ENCODE assay signal across 24 cellular contexts in genomic region chr1:43951021-43951985, GRCh38. TPM values are rescaled to one million over a fixed set of nuclear protein-coding genes. Genes with fewer than 3 reads are reported as not detected.
A peak's percentile ranks its signal among the peaks of the same experiment; 100 is the strongest.
DNase-seq lines count a peak whose midpoint lies in the region; ATAC-seq and TF ChIP-seq lines count a peak whose summit lies in the region.
"Had no signal": no experiment of that assay in that cellular context is flagged by ENCODE, and none has a peak within 500 bp of the region (broad histone marks: within the 10 kb centered on the region; RNA-seq: fewer than 3 reads in every experiment).

No MANE protein-coding gene starts in this region.

- peaks cover 0 to 19% of the 10 kb centered on the region in 2 experiments for H3K36me3 ChIP-seq in SK-N-SH (replicated peaks in 1 of 2; ENCODE audit: control insufficient read depth in 1 of 2, insufficient read depth in 2 of 2, low read length in 1 of 2)
- H3K36me3 ChIP-seq in HAP-1 (replicated peaks): no peaks in the 10 kb centered on the region; the same call in 1 of the 2 replicates

- H3K9me3 ChIP-seq in SK-N-SH: no peaks in the 10 kb centered on the region
- H3K9me3 ChIP-seq in HAP-1: no peaks in the 10 kb centered on the region
- H3K9me3 ChIP-seq: BLaER1 had no signal

- no peaks in the 10 kb centered on the region for H3K9me2 ChIP-seq in SK-N-SH

- TF ChIP-seq CTCF in SK-N-SH (IDR thresholded peaks at IDR 0.05) (no peak), brain (conservative IDR thresholded peaks at IDR 0.05) (no peak)

- in situ Hi-C loops in HAP-1 (cut with MboI; ENCODE audit: low sequenced_read_pairs): no loop called here

- H3K4me1 ChIP-seq in SK-N-SH (ENCODE audit: control insufficient read depth in 1 of 2, insufficient read depth in 2 of 2, low read depth in 1 of 2, low read length in 1 of 2): peaks cover 12 to 25% of the 10 kb centered on the region in 2 experiments
- no peaks in the 10 kb centered on the region for H3K4me1 ChIP-seq in HAP-1

- H3K36me3 Mint-ChIP-seq in brain: peaks cover 9% of the 10 kb centered on the region

- H3K27me3 ChIP-seq in SK-N-SH (ENCODE audit: insufficient read depth) (no peaks in the 10 kb centered on the region), layer of hippocampus (ENCODE audit: control insufficient read depth, insufficient read depth, low read length) (no peaks in the 10 kb centered on the region), HAP-1 (ENCODE audit: low read depth) (no peaks in the 10 kb centered on the region)
- H3K27me3 ChIP-seq: BLaER1 had no signal

- peaks cover 77% of the 10 kb centered on the region for H3K4me1 Mint-ChIP-seq in brain

- peaks cover 8% of the 10 kb centered on the region for H3K27me3 Mint-ChIP-seq in brain
- H3K27me3 Mint-ChIP-seq: activated CD4-positive, alpha-beta memory T cell treated with anti-CD3 and anti-CD28 coated beads for 36 hours; activated naive CD4-positive, alpha-beta T cell treated with anti-CD3 and anti-CD28 coated beads, Interleukin-2, amount 10 ng/mL, durations not matched to agents 7 days and 5 days; naive thymus-derived CD8-positive, alpha-beta T cell had no signal

- H3K79me2 ChIP-seq in SK-N-SH (ENCODE audit: insufficient read depth): peaks cover 13% of the 10 kb centered on the region; the same call in 1 of the 2 replicates

- POLR2A ChIA-PET in SK-N-SH (lab: Yijun Ruan, JAX): no interaction called here

- DNase-seq in SK-N-SH (no peak), NCI-H1417 treated with DMSO at 0.1 percent for 48 hours (lab: John Stamatoyannopoulos, UW) (no peak), HAP-1 (ENCODE audit: low spot score in 2 of 2) (no peak), RKO (ENCODE audit: low spot score) (no peak)
- DNase-seq: activated CD4-positive, alpha-beta memory T cell treated with anti-CD3 and anti-CD28 coated beads for 36 hours; activated naive CD4-positive, alpha-beta T cell treated with anti-CD3 and anti-CD28 coated beads, Interleukin-2, amount 10 ng/mL, durations not matched to agents 7 days and 5 days; activated T-cell treated with anti-CD3 and anti-CD28 coated beads, Interleukin-2, amount 50 U/mL, for 4 hours; foreskin melanocyte; left cardiac atrium; MM.1S; naive thymus-derived CD8-positive, alpha-beta T cell; NCI-H1694; NCI-H2227 treated with DMSO at 0.1 percent for 48 hours; NK-92 treated with Interleukin-12 subunit alpha and Interleukin-12 subunit beta, amount 100 ng/mL, for 24 hours; posterior cingulate gyrus; small intestine; stimulated activated CD4-positive, alpha-beta T cell treated with anti-CD3 and anti-CD28 coated beads, Interleukin-2, amount 100 ng/mL, for 48 hours had no signal

- H3K9me3 Mint-ChIP-seq in brain: no peaks in the 10 kb centered on the region
- H3K9me3 Mint-ChIP-seq: activated CD4-positive, alpha-beta memory T cell treated with anti-CD3 and anti-CD28 coated beads for 36 hours; activated naive CD4-positive, alpha-beta T cell treated with anti-CD3 and anti-CD28 coated beads, Interleukin-2, amount 10 ng/mL, durations not matched to agents 7 days and 5 days; activated T-cell treated with anti-CD3 and anti-CD28 coated beads, Interleukin-2, amount 50 U/mL, for 4 hours; naive thymus-derived CD8-positive, alpha-beta T cell had no signal

- H3K4me2 ChIP-seq in SK-N-SH: no peak overlapping the region
- H3K4me2 ChIP-seq: BLaER1 had no signal

- TF ChIP-seq EP300 in SK-N-SH (IDR thresholded peaks at IDR 0.05; ENCODE audit: borderline replicate concordance in 1 of 2, low read depth in 1 of 2, low read length in 1 of 2): no peak

- ATAC-seq in SK-N-SH treated with all-trans-retinoic acid at 6 μM for 48 hours (no peak), GM19463 (IDR thresholded peaks at IDR 0.05; ENCODE audit: unreplicated experiment) (no peak)
- ATAC-seq: activated T-cell treated with anti-CD3 and anti-CD28 coated beads, Interleukin-2, amount 50 U/mL, for 4 hours; HCT116; left cardiac atrium; naive thymus-derived CD8-positive, alpha-beta T cell had no signal

- CTCF ChIA-PET in SK-N-SH (lab: Yijun Ruan, JAX): interaction anchor here (1.0 to 9.4 kb wide), 4 partner anchors 17 to 188 kb away, joined by 3 to 105 read pairs (median 8); partner anchors contain the start of gene ARTN

- no peak for TF ChIP-seq RAD21 in SK-N-SH (IDR thresholded peaks at IDR 0.05; ENCODE audit: low read length)

- H2AFZ ChIP-seq in SK-N-SH (ENCODE audit: low read depth): no peak overlapping the region

- H3K9ac ChIP-seq in SK-N-SH: no peak overlapping the region
- H3K9ac ChIP-seq: BLaER1 had no signal

- H3F3A ChIP-seq in SK-N-SH (replicated peaks; ENCODE audit: insufficient read depth): no peaks in the 10 kb centered on the region

- peak overlapping the region; percentile 22 to 96 (median 49) for H3K27ac Mint-ChIP-seq in brain
- H3K27ac Mint-ChIP-seq: activated CD4-positive, alpha-beta memory T cell treated with anti-CD3 and anti-CD28 coated beads for 36 hours; activated naive CD4-positive, alpha-beta T cell treated with anti-CD3 and anti-CD28 coated beads, Interleukin-2, amount 10 ng/mL, durations not matched to agents 7 days and 5 days had no signal

- peak overlapping the region in 2 of 5 experiments; percentile 11 to 76 for H3K4me3 Mint-ChIP-seq in brain
- H3K4me3 Mint-ChIP-seq: activated CD4-positive, alpha-beta memory T cell treated with anti-CD3 and anti-CD28 coated beads for 36 hours; activated naive CD4-positive, alpha-beta T cell treated with anti-CD3 and anti-CD28 coated beads, Interleukin-2, amount 10 ng/mL, durations not matched to agents 7 days and 5 days; activated T-cell treated with anti-CD3 and anti-CD28 coated beads, Interleukin-2, amount 50 U/mL, for 4 hours had no signal

- 90% methylated on average over 4 of the region's 4 CpGs for WGBS in SK-N-SH (ENCODE audit: low lambda C conversion rate)

- H3K27ac ChIP-seq in SK-N-SH (ENCODE audit: low read depth in 2 of 2, low read length in 1 of 2): no peak overlapping the region
- H3K27ac ChIP-seq in layer of hippocampus (ENCODE audit: low read depth, low read length): peak overlapping the region; percentile 23
- H3K27ac ChIP-seq: BLaER1, coronary artery had no signal

- H4K20me1 ChIP-seq in SK-N-SH (ENCODE audit: insufficient read depth): peaks cover 6% of the 10 kb centered on the region; the same call in 1 of the 2 replicates

- H3K4me3 ChIP-seq in SK-N-SH (ENCODE audit: low read depth in 2 of 2, low read length in 1 of 2): no peak overlapping the region
- no peak overlapping the region for H3K4me3 ChIP-seq in HAP-1
- H3K4me3 ChIP-seq: BLaER1, coronary artery had no signal

TF ChIP-seq in SK-N-SH, 30 proteins besides CTCF, POLR2A, EP300 and RAD21:
- TF ChIP-seq FOSL2 (IDR thresholded peaks at IDR 0.05; ENCODE audit: borderline replicate concordance, low read depth): peak; percentile 21; the same call in 1 of the 2 replicates
- TF ChIP-seq RFX5 (IDR thresholded peaks at IDR 0.05; ENCODE audit: low read length): no peak

TF ChIP-seq in SK-N-SH treated with all-trans-retinoic acid at 6 μM for 48 hours, 23 proteins besides CTCF, POLR2A, EP300 and RAD21 (continues in another document):
- TF ChIP-seq, protein P1, sequence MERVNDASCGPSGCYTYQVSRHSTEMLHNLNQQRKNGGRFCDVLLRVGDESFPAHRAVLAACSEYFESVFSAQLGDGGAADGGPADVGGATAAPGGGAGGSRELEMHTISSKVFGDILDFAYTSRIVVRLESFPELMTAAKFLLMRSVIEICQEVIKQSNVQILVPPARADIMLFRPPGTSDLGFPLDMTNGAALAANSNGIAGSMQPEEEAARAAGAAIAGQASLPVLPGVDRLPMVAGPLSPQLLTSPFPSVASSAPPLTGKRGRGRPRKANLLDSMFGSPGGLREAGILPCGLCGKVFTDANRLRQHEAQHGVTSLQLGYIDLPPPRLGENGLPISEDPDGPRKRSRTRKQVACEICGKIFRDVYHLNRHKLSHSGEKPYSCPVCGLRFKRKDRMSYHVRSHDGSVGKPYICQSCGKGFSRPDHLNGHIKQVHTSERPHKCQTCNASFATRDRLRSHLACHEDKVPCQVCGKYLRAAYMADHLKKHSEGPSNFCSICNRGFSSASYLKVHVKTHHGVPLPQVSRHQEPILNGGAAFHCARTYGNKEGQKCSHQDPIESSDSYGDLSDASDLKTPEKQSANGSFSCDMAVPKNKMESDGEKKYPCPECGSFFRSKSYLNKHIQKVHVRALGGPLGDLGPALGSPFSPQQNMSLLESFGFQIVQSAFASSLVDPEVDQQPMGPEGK (CRISPR knock-in tag; IDR thresholded peaks at IDR 0.05; ENCODE audit: borderline replicate concordance): no peak
- no peak for TF ChIP-seq TCF4 (CRISPR knock-in tag; IDR thresholded peaks at IDR 0.05; ENCODE audit: borderline replicate concordance)

RNA-seq across cellular contexts. Expression of gene IPO13, which starts 4.6 kb away (rescaled TPM):
- polyA plus RNA-seq in SK-N-SH (2012; rRNA removed): 15.5 and 16.7 TPM in 2 replicates
- polyA plus RNA-seq in SK-N-SH (2012; cell fraction: cytosol; rRNA removed): 6.2 and 9.5 TPM in 2 replicates
- 52.6 and 55.7 TPM in 2 replicates for polyA plus RNA-seq in SK-N-SH (2012; cell fraction: nucleus; rRNA removed)
- 99.2 TPM for polyA plus RNA-seq in brain (ENCODE audit: insufficient read depth, low read depth, low replicate concordance)

RNA-seq across cellular contexts. Expression of gene ARTN, which starts 17.7 kb away (rescaled TPM):
- polyA plus RNA-seq in SK-N-SH (2012; rRNA removed) (0.26 and 0.69 TPM in 2 replicates), brain (ENCODE audit: insufficient read depth, low read depth, low replicate concordance) (1.2 TPM)
- polyA plus RNA-seq in SK-N-SH (2012; cell fraction: cytosol; rRNA removed): 0.17 TPM in 1 of 2 replicates, not detected in the other
- polyA plus RNA-seq in SK-N-SH (2012; cell fraction: nucleus; rRNA removed): 3.6 and 6.6 TPM in 2 replicates
- polyA plus RNA-seq: naive thymus-derived CD8-positive, alpha-beta T cell had no signal

RNA-seq across cellular contexts. Expression of gene DPH2, which starts 18.5 kb away (rescaled TPM):
- polyA plus RNA-seq in SK-N-SH (2012; rRNA removed): 76.9 and 97.5 TPM in 2 replicates
- 32.3 and 45.3 TPM in 2 replicates for polyA plus RNA-seq in SK-N-SH (2012; cell fraction: cytosol; rRNA removed)
- polyA plus RNA-seq in SK-N-SH (2012; cell fraction: nucleus; rRNA removed): 364 and 385 TPM in 2 replicates
- 27.6 TPM for polyA plus RNA-seq in brain (ENCODE audit: insufficient read depth, low read depth, low replicate concordance)

RNA-seq across cellular contexts. Expression of gene ATP6V0B, which starts 23.5 kb away (rescaled TPM):
- polyA plus RNA-seq in SK-N-SH (2012; rRNA removed) (180 and 191 TPM in 2 replicates), brain (ENCODE audit: insufficient read depth, low read depth, low replicate concordance) (273 TPM)
- 127 and 163 TPM in 2 replicates for polyA plus RNA-seq in SK-N-SH (2012; cell fraction: cytosol; rRNA removed)
- polyA plus RNA-seq in SK-N-SH (2012; cell fraction: nucleus; rRNA removed): 162 and 174 TPM in 2 replicates

RNA-seq across cellular contexts. Expression of gene B4GALT2, which starts 27.7 kb away (rescaled TPM):
- 43.0 and 48.0 TPM in 2 replicates for polyA plus RNA-seq in SK-N-SH (2012; rRNA removed)
- polyA plus RNA-seq in SK-N-SH (2012; cell fraction: cytosol; rRNA removed): 26.0 and 40.2 TPM in 2 replicates
- 34.8 and 35.0 TPM in 2 replicates for polyA plus RNA-seq in SK-N-SH (2012; cell fraction: nucleus; rRNA removed)
- polyA plus RNA-seq in brain (ENCODE audit: insufficient read depth, low read depth, low replicate concordance): 91.9 TPM
